ENCODE assay signal across 29 cellular contexts in genomic region chr1:43619314-43619790, GRCh38.
"Had no signal": no experiment of that assay in that cellular context is flagged by ENCODE, and none has a peak within 500 bp of the region (broad histone marks: within the 10 kb centered on the region; RNA-seq: fewer than 3 reads in every experiment).

No MANE protein-coding gene starts in this region.

- FAIRE-seq: endometrium, islet of Langerhans had no signal

- H3K9me3 ChIP-seq: esophagus muscularis mucosa, gastrocnemius medialis, heart right ventricle, left lung, psoas muscle, spleen, testis, tibial nerve, upper lobe of right lung, vagina had no signal

- DNase-seq: cortex of kidney; dorsolateral prefrontal cortex; effector memory CD4-positive, alpha-beta T cell; gastrocnemius medialis; heart right ventricle; hypothalamus; mesendoderm; naive B cell; occipital lobe; psoas muscle; retina; spleen; stimulated activated CD4-positive, alpha-beta T cell treated with anti-CD3 and anti-CD28 coated beads, Interleukin-15, amount 100 ng/mL, for 24 hours; stimulated activated CD4-positive, alpha-beta T cell treated with anti-CD3 and anti-CD28 coated beads, Interleukin-1b, Interleukin-23, amount 100 ng/mL, for 48 hours; stimulated activated CD4-positive, alpha-beta T cell treated with anti-CD3 and anti-CD28 coated beads, Interleukin-4, amount 100 ng/mL, for 24 hours; stimulated activated naive B cell treated with anti-CD40 and anti-IgM and Interleukin-4, amounts not matched to agents 10 μg/mL and 1 μg/mL and 100 μg/mL, for 72 hours; stimulated activated naive CD8-positive, alpha-beta T cell treated with anti-CD3 and anti-CD28 coated beads, Interleukin-15, amount 100 ng/mL, for 72 hours; testis had no signal

- H3K4me3 ChIP-seq: dorsolateral prefrontal cortex, esophagus muscularis mucosa, gastrocnemius medialis, heart right ventricle, left lung, lung, psoas muscle, spleen, testis, tibial nerve, upper lobe of right lung, vagina had no signal

- H3K27ac ChIP-seq: epithelial cell of prostate, esophagus muscularis mucosa, gastrocnemius medialis, heart right ventricle, left lung, parathyroid adenoma, psoas muscle, spleen, testis, tibial nerve, upper lobe of right lung, vagina had no signal

- H3K36me3 ChIP-seq: gastrocnemius medialis, heart right ventricle, upper lobe of right lung had no signal

- H3K9ac ChIP-seq: parathyroid adenoma had no signal

- ATAC-seq: gastrocnemius medialis; left lung; psoas muscle; sciatic nerve; stimulated activated naive B cell treated with anti-CD40 and anti-IgM and Interleukin-4, amounts not matched to agents 10 μg/mL and 1 μg/mL and 100 μg/mL, for 72 hours; stimulated activated naive CD8-positive, alpha-beta T cell treated with anti-CD3 and anti-CD28 coated beads, Interleukin-15, amount 100 ng/mL, for 72 hours; upper lobe of right lung had no signal

- H2AFZ ChIP-seq: parathyroid adenoma had no signal

- H3K27me3 ChIP-seq: dorsolateral prefrontal cortex, esophagus muscularis mucosa, gastrocnemius medialis, heart right ventricle, left lung, spleen, testis, tibial nerve, upper lobe of right lung, vagina had no signal

- H3K79me2 ChIP-seq: parathyroid adenoma had no signal

- H3K4me1 ChIP-seq: esophagus muscularis mucosa, gastrocnemius medialis, heart right ventricle, left lung, parathyroid adenoma, psoas muscle, spleen, testis, upper lobe of right lung had no signal
